ENCODE assay signal across 16 cellular contexts in genomic region chr14:102052522-102052921, GRCh38. TPM values are rescaled to one million over a fixed set of nuclear protein-coding genes. Genes with fewer than 3 reads are reported as not detected.
DNase-seq lines count a peak whose midpoint lies in the region; ATAC-seq, FAIRE-seq and TF ChIP-seq lines count a peak whose summit lies in the region.
"Had no signal": no experiment of that assay in that cellular context is flagged by ENCODE, and none has a peak within 500 bp of the region (broad histone marks: within the 10 kb centered on the region; RNA-seq: fewer than 3 reads in every experiment).

No MANE protein-coding gene starts in this region.

- H3K36me3 Mint-ChIP-seq in activated naive CD4-positive, alpha-beta T cell treated with anti-CD3 and anti-CD28 coated beads, Interleukin-2, amount 50 U/mL, for 72 hours = peaks cover 21% of the 10 kb centered on the region in 2 donors
- peaks cover 24% of the 10 kb centered on the region for H3K36me3 Mint-ChIP-seq in activated naive CD4-positive, alpha-beta T cell treated with anti-CD3 and anti-CD28 coated beads for 36 hours (ENCODE audit: low read depth)
- H3K36me3 Mint-ChIP-seq in activated CD4-positive, alpha-beta memory T cell treated with anti-CD3 and anti-CD28 coated beads, Interleukin-2, amount 10 ng/mL, durations not matched to agents 7 days and 5 days (ENCODE audit: low read depth) = peaks cover 51% of the 10 kb centered on the region

- no peak overlapping the region for H2AFZ ChIP-seq in K562 (ENCODE audit: low read depth, low read length)
- H2AFZ ChIP-seq in osteoblast (ENCODE audit: low read length) = no peak overlapping the region
- H2AFZ ChIP-seq: GM23248 had no signal

- H3K4me3 Mint-ChIP-seq in activated naive CD4-positive, alpha-beta T cell treated with anti-CD3 and anti-CD28 coated beads for 36 hours = no peak overlapping the region
- H3K4me3 Mint-ChIP-seq in activated CD4-positive, alpha-beta memory T cell treated with anti-CD3 and anti-CD28 coated beads, Interleukin-2, amount 10 ng/mL, durations not matched to agents 7 days and 5 days = no peak overlapping the region
- H3K4me3 Mint-ChIP-seq: B cell had no signal

- no peak overlapping the region for H3K9ac ChIP-seq in K562 (ENCODE audit: insufficient read depth in 1 of 2, low read depth in 2 of 2, low read length in 2 of 2)
- H3K9ac ChIP-seq: BLaER1 treated with 17β-estradiol and CSF1 and Interleukin-3, amounts not matched to agents 10 nM and 100 nM; GM23248 had no signal

- FAIRE-seq in K562 (lab: Jason Lieb, UNC) = no peak
- FAIRE-seq: D721Med, G401.6, GM12891 had no signal

- no peaks in the 10 kb centered on the region for H3K9me3 ChIP-seq in K562 (replicated peaks; ENCODE audit: control insufficient read depth, insufficient read depth, low read depth, low read length)
- no peaks in the 10 kb centered on the region for H3K9me3 ChIP-seq in osteoblast (ENCODE audit: low read depth, low read length)
- H3K9me3 ChIP-seq: BLaER1 treated with 17β-estradiol and CSF1 and Interleukin-3, amounts not matched to agents 10 nM and 100 nM; Caco-2 had no signal

- no peaks in the 10 kb centered on the region for H3K9me3 Mint-ChIP-seq in activated naive CD4-positive, alpha-beta T cell treated with anti-CD3 and anti-CD28 coated beads, Interleukin-2, amount 50 U/mL, for 72 hours
- no peaks in the 10 kb centered on the region for H3K9me3 Mint-ChIP-seq in activated naive CD4-positive, alpha-beta T cell treated with anti-CD3 and anti-CD28 coated beads for 36 hours
- no peaks in the 10 kb centered on the region for H3K9me3 Mint-ChIP-seq in activated CD4-positive, alpha-beta memory T cell treated with anti-CD3 and anti-CD28 coated beads, Interleukin-2, amount 10 ng/mL, durations not matched to agents 7 days and 5 days

- no peaks in the 10 kb centered on the region for H3K4me1 Mint-ChIP-seq in activated naive CD4-positive, alpha-beta T cell treated with anti-CD3 and anti-CD28 coated beads for 36 hours (ENCODE audit: low read depth)
- peaks cover 2% of the 10 kb centered on the region for H3K4me1 Mint-ChIP-seq in activated CD4-positive, alpha-beta memory T cell treated with anti-CD3 and anti-CD28 coated beads, Interleukin-2, amount 10 ng/mL, durations not matched to agents 7 days and 5 days
- H3K4me1 Mint-ChIP-seq: B cell had no signal

- H3K4me2 ChIP-seq in K562 (ENCODE audit: insufficient read depth, low read length) (no peak overlapping the region), osteoblast (ENCODE audit: insufficient read depth, low read length) (no peak overlapping the region)
- H3K4me2 ChIP-seq: BLaER1 treated with 17β-estradiol and CSF1 and Interleukin-3, amounts not matched to agents 10 nM and 100 nM had no signal

- no peak for ATAC-seq in activated naive CD4-positive, alpha-beta T cell treated with anti-CD3 and anti-CD28 coated beads, Interleukin-2, amount 50 U/mL, for 72 hours
- no peak for ATAC-seq in K562
- ATAC-seq: HCT116 had no signal

- H3K27ac ChIP-seq in K562 (ENCODE audit: extremely low read depth, low read depth, low read length) = no peak overlapping the region
- no peak overlapping the region for H3K27ac ChIP-seq in osteoblast (ENCODE audit: low read depth, low read length)
- H3K27ac ChIP-seq: BLaER1 treated with 17β-estradiol and CSF1 and Interleukin-3, amounts not matched to agents 10 nM and 100 nM; GM23248 had no signal

- H3K36me3 ChIP-seq in H7 (replicated peaks; ENCODE audit: control insufficient read depth, insufficient read depth, low read length) (peaks cover 32% of the 10 kb centered on the region), K562 (ENCODE audit: control insufficient read depth, insufficient read depth, low read length) (peaks cover 47% of the 10 kb centered on the region; the same call in 2 of the 3 replicates), osteoblast (ENCODE audit: insufficient read depth, low read length) (peaks cover 49% of the 10 kb centered on the region)

- no peaks in the 10 kb centered on the region for H3K79me2 ChIP-seq in K562 (ENCODE audit: control insufficient read depth, insufficient read depth, low read length)
- H3K79me2 ChIP-seq in osteoblast (ENCODE audit: insufficient read depth, low read length) = peaks cover 4% of the 10 kb centered on the region

- no peak for TF ChIP-seq CTCF in K562 (IDR thresholded peaks at IDR 0.05 in 2 of 3, conservative IDR thresholded peaks at IDR 0.05 in 1 of 3; ENCODE audit: insufficient read depth in 2 of 3, low read depth in 1 of 3, low read length in 3 of 3)
- TF ChIP-seq CTCF in osteoblast (IDR thresholded peaks at IDR 0.05; ENCODE audit: extremely low read depth, low read depth, low read length) = no peak

- no peak for TF ChIP-seq EP300 in K562 (IDR thresholded peaks at IDR 0.05; ENCODE audit: low read length)

- DNase-seq in activated naive CD4-positive, alpha-beta T cell treated with anti-CD3 and anti-CD28 coated beads, Interleukin-2, amount 50 U/mL, for 72 hours (ENCODE audit: low spot score in 2 of 2) = no peak
- no peak for DNase-seq in activated naive CD4-positive, alpha-beta T cell treated with anti-CD3 and anti-CD28 coated beads for 36 hours
- DNase-seq in H7 = peak; percentile 22
- no peak for DNase-seq in K562 (ENCODE audit: extremely low read depth in 1 of 4, low spot score in 3 of 4)
- DNase-seq in osteoblast (ENCODE audit: insufficient read length, low spot score, missing footprints) = peak; percentile 46
- no peak for DNase-seq in activated CD4-positive, alpha-beta memory T cell treated with anti-CD3 and anti-CD28 coated beads, Interleukin-2, amount 10 ng/mL, durations not matched to agents 7 days and 5 days
- DNase-seq in activated CD8-positive, alpha-beta memory T cell treated with anti-CD3 and anti-CD28 coated beads, Interleukin-2, amount 50 U/mL, for 48 hours = no peak
- no peak for DNase-seq in NCI-H2227 treated with DMSO at 0.1 percent for 48 hours (lab: John Stamatoyannopoulos, UW)
- DNase-seq: Caco-2, GM23248 had no signal

- H3K27ac Mint-ChIP-seq in activated naive CD4-positive, alpha-beta T cell treated with anti-CD3 and anti-CD28 coated beads, Interleukin-2, amount 50 U/mL, for 72 hours = peak overlapping the region; percentile 81 to 82
- no peak overlapping the region for H3K27ac Mint-ChIP-seq in activated naive CD4-positive, alpha-beta T cell treated with anti-CD3 and anti-CD28 coated beads for 36 hours
- no peak overlapping the region for H3K27ac Mint-ChIP-seq in activated CD4-positive, alpha-beta memory T cell treated with anti-CD3 and anti-CD28 coated beads, Interleukin-2, amount 10 ng/mL, durations not matched to agents 7 days and 5 days
- H3K27ac Mint-ChIP-seq: B cell had no signal

- no peaks in the 10 kb centered on the region for H3K27me3 ChIP-seq in H7 (ENCODE audit: control insufficient read depth, insufficient read depth, low read length)
- H3K27me3 ChIP-seq in K562 (ENCODE audit: control insufficient read depth in 2 of 2, insufficient read depth in 2 of 2, low read length in 2 of 2) = no peaks in the 10 kb centered on the region
- H3K27me3 ChIP-seq in osteoblast (ENCODE audit: insufficient read depth, low read length) = no peaks in the 10 kb centered on the region
- H3K27me3 ChIP-seq: BLaER1 treated with 17β-estradiol and CSF1 and Interleukin-3, amounts not matched to agents 10 nM and 100 nM had no signal

- in situ Hi-C loops in K562 (cut with MboI) = no loop called here

- BruUV-seq in K562 (replicated peaks; lab: Mats Ljungman, UMichigan) = no TSS peak

- no peaks in the 10 kb centered on the region for H4K20me1 ChIP-seq in K562 (replicated peaks; ENCODE audit: control insufficient read depth, insufficient read depth, low read length)
- peaks cover 11% of the 10 kb centered on the region for H4K20me1 ChIP-seq in osteoblast (ENCODE audit: insufficient read depth, low read length)

- peaks cover 0 to 19% of the 10 kb centered on the region in 2 experiments; a peak in 2 of 5 replicates for H3K4me1 ChIP-seq in K562 (replicated peaks in 1 of 2; ENCODE audit: control insufficient read depth in 2 of 2, insufficient read depth in 2 of 2, low read length in 2 of 2)
- peaks cover 11% of the 10 kb centered on the region for H3K4me1 ChIP-seq in osteoblast (ENCODE audit: insufficient read depth, low read length)
- H3K4me1 ChIP-seq: Caco-2 had no signal

- 97% methylated on average over 6 of the region's 10 CpGs for WGBS in K562 (ENCODE audit: insufficient coverage, low coverage, missing lambda C conversion rate)

- POLR2A ChIA-PET in K562 (lab: Yijun Ruan, JAX) = interaction anchor here (0.7 to 1.0 kb wide), 2 partner anchors 10 to 28 kb away, joined by 3 read pairs; no protein-coding TSS in a partner anchor
- POLR2A ChIA-PET in activated CD4-positive, alpha-beta memory T cell treated with anti-CD3 and anti-CD28 coated beads, Interleukin-2, amount 10 ng/mL, durations not matched to agents 7 days and 5 days (lab: Charles Lee) = interaction anchor here (1.0 kb wide), 1 partner anchor 34 kb away, joined by 3 read pairs; no protein-coding TSS in a partner anchor

- no peaks in the 10 kb centered on the region for H3K9me1 ChIP-seq in K562 (ENCODE audit: control insufficient read depth, insufficient read depth, low read length)

- CTCF ChIA-PET in activated naive CD4-positive, alpha-beta T cell treated with anti-CD3 and anti-CD28 coated beads for 36 hours (lab: Charles Lee) = no interaction called here
- CTCF ChIA-PET in K562 (lab: Yijun Ruan, JAX; ENCODE audit: low intra/inter-chr PET ratio) = no interaction called here
- CTCF ChIA-PET in activated CD4-positive, alpha-beta memory T cell treated with anti-CD3 and anti-CD28 coated beads, Interleukin-2, amount 10 ng/mL, durations not matched to agents 7 days and 5 days (lab: Charles Lee) = interaction anchor here (1.0 kb wide), 1 partner anchor 44 kb away, joined by 5 read pairs; no protein-coding TSS in a partner anchor

- H3K27me3 Mint-ChIP-seq in activated naive CD4-positive, alpha-beta T cell treated with anti-CD3 and anti-CD28 coated beads for 36 hours (ENCODE audit: low read depth) = no peaks in the 10 kb centered on the region
- H3K27me3 Mint-ChIP-seq in activated CD4-positive, alpha-beta memory T cell treated with anti-CD3 and anti-CD28 coated beads, Interleukin-2, amount 10 ng/mL, durations not matched to agents 7 days and 5 days = no peaks in the 10 kb centered on the region
- H3K27me3 Mint-ChIP-seq: B cell had no signal

- TF ChIP-seq RAD21 in K562 (CRISPR knock-in tag; conservative IDR thresholded peaks at IDR 0.05 in 1 of 2, IDR thresholded peaks at IDR 0.05 in 1 of 2) = no peak

- no peak for TF ChIP-seq POLR2A in K562 (conservative IDR thresholded peaks at IDR 0.05)

- H3K4me3 ChIP-seq in H7 (ENCODE audit: insufficient read depth, low read depth, low read length) (no peak overlapping the region), K562 (no peak overlapping the region), osteoblast (ENCODE audit: insufficient read depth, low read length) (no peak overlapping the region)
- H3K4me3 ChIP-seq: BLaER1 treated with 17β-estradiol and CSF1 and Interleukin-3, amounts not matched to agents 10 nM and 100 nM; GM23248 had no signal

- intact Hi-C loops in activated naive CD4-positive, alpha-beta T cell treated with anti-CD3 and anti-CD28 coated beads for 36 hours (cut with micrococcal nuclease) = no loop called here
- intact Hi-C loops in K562 (cut with micrococcal nuclease) = no loop called here

RNA-seq across cellular contexts. Expression of gene HSP90AA1, which starts 34.3 kb away (rescaled TPM):
- 1,000 to 10,000 TPM in 1 of 2 donors, 100 to 1,000 TPM in 1; 992 to 1,009 TPM for total RNA-seq in activated naive CD4-positive, alpha-beta T cell treated with anti-CD3 and anti-CD28 coated beads, Interleukin-2, amount 50 U/mL, for 72 hours
- total RNA-seq in activated naive CD4-positive, alpha-beta T cell treated with anti-CD3 and anti-CD28 coated beads for 36 hours = 1,000 to 10,000 TPM; 1,286 to 1,366 TPM
- 183 and 254 TPM in 2 replicates for total RNA-seq in H7 (2014; rRNA removed; shearing (Covaris generic))
- total RNA-seq in K562 (2011; cell fraction: chromatin; rRNA removed; ENCODE audit: low replicate concordance) = 297 and 1,009 TPM in 2 replicates
- 170 and 251 TPM in 2 replicates for total RNA-seq in K562 (2011; cell fraction: nucleolus; rRNA removed)
- total RNA-seq in K562 (2011; cell fraction: nucleoplasm; rRNA removed) = 335 and 379 TPM in 2 replicates
- total RNA-seq in K562 (2014; rRNA removed) (578 and 630 TPM in 2 replicates), K562 (2014; rRNA removed; fragmentation: Illumina TruSeq; extraction: Trizol) (496 and 561 TPM in 2 replicates), K562 (2015; rRNA removed; fragmentation: Illumina TruSeq; extraction: Trizol) (376 and 377 TPM in 2 replicates), K562 (2021) (895 and 957 TPM in 2 replicates), osteoblast (193 and 198 TPM in 2 replicates)
- polyA plus RNA-seq in K562 (2011; rRNA removed) (1,094 and 1,547 TPM in 2 replicates), K562 (2014; fragmentation: Illumina TruSeq; extraction: Trizol) (1,640 and 1,731 TPM in 2 replicates), K562 (2014; fragmentation: Nextera tagmentation; extraction: Ambion mirVana) (1,000 to 10,000 TPM in 1 of 2 experiments, 100 to 1,000 TPM in 1; 787 to 1,003 TPM), K562 (2014; rRNA removed) (879 and 956 TPM in 2 replicates)
- 239 and 550 TPM in 2 replicates for polyA plus RNA-seq in K562 (2011; cell fraction: cytosol; rRNA removed)
- 154 and 294 TPM in 2 replicates for polyA plus RNA-seq in K562 (2011; cell fraction: nucleus; rRNA removed)
- 370 and 1,431 TPM in 2 replicates for polyA plus RNA-seq in K562 (2012)
- 1,917 and 1,981 TPM in 2 replicates for polyA minus RNA-seq in K562 (2011; rRNA and poly(A)+ RNA removed)
- polyA minus RNA-seq in K562 (2011; cell fraction: cytosol; rRNA and poly(A)+ RNA removed) = 1,324 and 1,529 TPM in 2 replicates
- 126 and 337 TPM in 2 replicates for polyA minus RNA-seq in K562 (2011; cell fraction: nucleus; rRNA and poly(A)+ RNA removed)
- 100 to 1,000 TPM; 466 to 472 TPM for total RNA-seq in activated CD4-positive, alpha-beta memory T cell treated with anti-CD3 and anti-CD28 coated beads, Interleukin-2, amount 10 ng/mL, durations not matched to agents 7 days and 5 days

Comparison
In these comparisons a context has a peak if more than half of its experiments do, and no peak if none do; other contexts are left out.
1. H3K27ac Mint-ChIP-seq: peak in activated naive CD4-positive, alpha-beta T cell treated with anti-CD3 and anti-CD28 coated beads, Interleukin-2, amount 50 U/mL, for 72 hours (2 of 2); none in activated naive CD4-positive, alpha-beta T cell treated with anti-CD3 and anti-CD28 coated beads for 36 hours (single experiment) and activated CD4-positive, alpha-beta memory T cell treated with anti-CD3 and anti-CD28 coated beads, Interleukin-2, amount 10 ng/mL, durations not matched to agents 7 days and 5 days (single experiment).
2. DNase-seq: peak in H7 (single experiment) and osteoblast (single experiment); none in activated naive CD4-positive, alpha-beta T cell treated with anti-CD3 and anti-CD28 coated beads, Interleukin-2, amount 50 U/mL, for 72 hours (0 of 2), activated naive CD4-positive, alpha-beta T cell treated with anti-CD3 and anti-CD28 coated beads for 36 hours (single experiment), K562 (0 of 4), activated CD4-positive, alpha-beta memory T cell treated with anti-CD3 and anti-CD28 coated beads, Interleukin-2, amount 10 ng/mL, durations not matched to agents 7 days and 5 days (single experiment), activated CD8-positive, alpha-beta memory T cell treated with anti-CD3 and anti-CD28 coated beads, Interleukin-2, amount 50 U/mL, for 48 hours (single experiment) and NCI-H2227 treated with DMSO at 0.1 percent for 48 hours (single experiment).